ENCODE assay signal across 20 cellular contexts in genomic region chr20:38300433-38300832, GRCh38. TPM values are rescaled to one million over a fixed set of nuclear protein-coding genes. Genes with fewer than 3 reads are reported as not detected.
"Had no signal": no experiment of that assay in that cellular context is flagged by ENCODE, and none has a peak within 500 bp of the region (broad histone marks: within the 10 kb centered on the region; RNA-seq: fewer than 3 reads in every experiment).

No MANE protein-coding gene starts in this region.

- DNase-seq: activated CD4-positive, alpha-beta T cell treated with anti-CD3 and anti-CD28 coated beads, Interleukin-2, amount 10 ng/mL, durations not matched to agents 7 days and 5 days; activated CD4-positive, CD25-positive, alpha-beta regulatory T cell; activated CD8-positive, alpha-beta memory T cell treated with anti-CD3 and anti-CD28 coated beads for 24 hours; activated naive CD4-positive, alpha-beta T cell treated with anti-CD3 and anti-CD28 coated beads, Interleukin-2, amount 50 U/mL, for 16 hours; adrenal gland; caudate nucleus; effector CD4-positive, alpha-beta T cell; gastrocnemius medialis; heart right ventricle; nephron progenitor cell; small intestine; T-helper 2 cell had no signal

- ATAC-seq: gastrocnemius medialis; heart right ventricle; left lobe of liver; right cardiac atrium; stimulated activated memory B cell treated with anti-CD40 and anti-IgM and Interleukin-4, amounts not matched to agents 10 μg/mL and 1 μg/mL and 100 μg/mL, for 72 hours had no signal

- H3K9ac ChIP-seq: parathyroid adenoma had no signal

- H3K27ac ChIP-seq: parathyroid adenoma had no signal

- H3K9me3 ChIP-seq: adrenal gland, gastrocnemius medialis, heart right ventricle, tibial nerve had no signal

- H2AFZ ChIP-seq: parathyroid adenoma had no signal

- H3K27me3 ChIP-seq: gastrocnemius medialis, tibial nerve had no signal

- H3K36me3 ChIP-seq: adrenal gland, gastrocnemius medialis, heart right ventricle, tibial nerve had no signal

- H3K4me3 ChIP-seq: adrenal gland, coronary artery, gastrocnemius medialis, heart right ventricle, tibial nerve had no signal

- FAIRE-seq: islet of Langerhans, small intestine, TTC549 had no signal

- H3K4me1 ChIP-seq: adrenal gland, parathyroid adenoma had no signal

- H3K79me2 ChIP-seq: parathyroid adenoma had no signal

RNA-seq across cellular contexts. Expression of gene BPI, which starts 3.5 kb away (rescaled TPM):
- total RNA-seq: activated CD4-positive, alpha-beta T cell treated with anti-CD3 and anti-CD28 coated beads, Interleukin-2, amount 10 ng/mL, durations not matched to agents 7 days and 5 days; gastrocnemius medialis had no signal
- polyA plus RNA-seq: small intestine had no signal

RNA-seq across cellular contexts. Expression of gene KIAA1755, which starts 39.9 kb away (rescaled TPM):
- total RNA-seq: activated CD4-positive, alpha-beta T cell treated with anti-CD3 and anti-CD28 coated beads, Interleukin-2, amount 10 ng/mL, durations not matched to agents 7 days and 5 days had no signal

RNA-seq across cellular contexts. Expression of gene LBP, which starts 45.8 kb away (rescaled TPM):
- total RNA-seq: activated CD4-positive, alpha-beta T cell treated with anti-CD3 and anti-CD28 coated beads, Interleukin-2, amount 10 ng/mL, durations not matched to agents 7 days and 5 days had no signal
